In genomic region chr11:123231263-123231662, GRCh38 we compare ENCODE assay signal across 16 cellular contexts. TPM values are rescaled to one million over a fixed set of nuclear protein-coding genes. Genes with fewer than 3 reads are reported as not detected.
A peak's percentile ranks its signal among the peaks of the same experiment; 100 is the strongest.
DNase-seq lines count a peak whose midpoint lies in the region; FAIRE-seq and TF ChIP-seq lines count a peak whose summit lies in the region.
"Had no signal": no experiment of that assay in that cellular context is flagged by ENCODE, and none has a peak within 500 bp of the region (broad histone marks: within the 10 kb centered on the region; RNA-seq: fewer than 3 reads in every experiment).

No MANE protein-coding gene starts in this region.

- H3K9me3 ChIP-seq in transverse colon = no peaks in the 10 kb centered on the region
- H3K9me3 ChIP-seq: left lung had no signal

- intact Hi-C loops in transverse colon (cut with DNase I; ENCODE audit: low total_unique reads) = no loop called here

- no peaks in the 10 kb centered on the region for H3K36me3 ChIP-seq in transverse colon
- H3K36me3 ChIP-seq: cardiac muscle cell, left lung had no signal

- H3K27ac Mint-ChIP-seq in activated CD4-positive, alpha-beta T cell treated with anti-CD3 and anti-CD28 coated beads, Interleukin-2, amount 10 ng/mL, durations not matched to agents 7 days and 5 days = peak overlapping the region; percentile 54
- H3K27ac Mint-ChIP-seq in brain (peak overlapping the region; percentile 30 to 98 (median 65)), type B pancreatic cell (no peak overlapping the region)

- H3K9me3 Mint-ChIP-seq in activated CD4-positive, alpha-beta T cell treated with anti-CD3 and anti-CD28 coated beads, Interleukin-2, amount 10 ng/mL, durations not matched to agents 7 days and 5 days = peaks cover 9% of the 10 kb centered on the region
- H3K9me3 Mint-ChIP-seq in brain = peaks cover 0 to 16% (median 0%) of the 10 kb centered on the region in 5 experiments
- H3K9me3 Mint-ChIP-seq in type B pancreatic cell = no peaks in the 10 kb centered on the region
- H3K9me3 Mint-ChIP-seq: nephron progenitor cell had no signal

- H3K27ac ChIP-seq in transverse colon = peak overlapping the region; percentile 35 to 68 (median 58)
- H3K27ac ChIP-seq: 22Rv1, cardiac muscle cell, left lung had no signal

- H3K4me3 ChIP-seq in transverse colon = no peak overlapping the region
- H3K4me3 ChIP-seq: cardiac muscle cell, left lung had no signal

- TF ChIP-seq POLR2A in transverse colon (IDR thresholded peaks at IDR 0.05) (no peak), GM12892 (IDR thresholded peaks at IDR 0.05; ENCODE audit: low read depth, low read length) (no peak)

- TF ChIP-seq CTCF in brain (conservative IDR thresholded peaks at IDR 0.05) (no peak), transverse colon (IDR thresholded peaks at IDR 0.05) (no peak), type B pancreatic cell (conservative IDR thresholded peaks at IDR 0.05) (no peak)

- no peak for TF ChIP-seq EP300 in transverse colon (IDR thresholded peaks at IDR 0.05; ENCODE audit: low read depth)

- H3K27me3 Mint-ChIP-seq in activated CD4-positive, alpha-beta T cell treated with anti-CD3 and anti-CD28 coated beads, Interleukin-2, amount 10 ng/mL, durations not matched to agents 7 days and 5 days = peaks cover 21% of the 10 kb centered on the region
- H3K27me3 Mint-ChIP-seq in brain (peaks cover 9% of the 10 kb centered on the region), type B pancreatic cell (peaks cover 5% of the 10 kb centered on the region)

- CTCF ChIA-PET in activated CD4-positive, alpha-beta T cell treated with anti-CD3 and anti-CD28 coated beads, Interleukin-2, amount 10 ng/mL, durations not matched to agents 7 days and 5 days (lab: Charles Lee) = interaction anchor here (1.2 to 1.4 kb wide), 3 partner anchors 16 to 129 kb away, joined by 3 to 5 read pairs (median 4); no protein-coding TSS in a partner anchor

- H3K4me3 Mint-ChIP-seq in activated CD4-positive, alpha-beta T cell treated with anti-CD3 and anti-CD28 coated beads, Interleukin-2, amount 10 ng/mL, durations not matched to agents 7 days and 5 days = no peak overlapping the region
- H3K4me3 Mint-ChIP-seq in brain (peak overlapping the region in 1 of 5 experiments; percentile 17), type B pancreatic cell (no peak overlapping the region)
- H3K4me3 Mint-ChIP-seq: nephron progenitor cell had no signal

- POLR2A ChIA-PET in activated CD4-positive, alpha-beta T cell treated with anti-CD3 and anti-CD28 coated beads, Interleukin-2, amount 10 ng/mL, durations not matched to agents 7 days and 5 days (lab: Charles Lee) = no interaction called here

- peaks cover 39% of the 10 kb centered on the region for H3K4me1 Mint-ChIP-seq in activated CD4-positive, alpha-beta T cell treated with anti-CD3 and anti-CD28 coated beads, Interleukin-2, amount 10 ng/mL, durations not matched to agents 7 days and 5 days
- H3K4me1 Mint-ChIP-seq in brain (peaks cover 50% of the 10 kb centered on the region), type B pancreatic cell (ENCODE audit: unreplicated experiment) (peaks cover 30% of the 10 kb centered on the region)

- FAIRE-seq in GM12892 (lab: Jason Lieb, UNC) = no peak

- H3K4me1 ChIP-seq in transverse colon = peaks cover 0 to 13% (median 8%) of the 10 kb centered on the region in 4 donors

- peaks cover 21% of the 10 kb centered on the region for H3K36me3 Mint-ChIP-seq in activated CD4-positive, alpha-beta T cell treated with anti-CD3 and anti-CD28 coated beads, Interleukin-2, amount 10 ng/mL, durations not matched to agents 7 days and 5 days (ENCODE audit: low read depth)
- H3K36me3 Mint-ChIP-seq in brain = no peaks in the 10 kb centered on the region
- H3K36me3 Mint-ChIP-seq in type B pancreatic cell = no peaks in the 10 kb centered on the region

- no peaks in the 10 kb centered on the region for H3K27me3 ChIP-seq in transverse colon
- H3K27me3 ChIP-seq: cardiac muscle cell, left lung had no signal

- 42 to 61% methylated on average over 6 to 7 of the region's 7 CpGs for WGBS in transverse colon (ENCODE audit: low coverage in 1 of 2), 2 donors

- in situ Hi-C loops in transverse colon (cut with MboI; ENCODE audit: low pct_ligation_motif_present in 1 of 4, low pct_unique_long_range_greater_than_20kb in 1 of 4, low sequenced_read_pairs in 3 of 4) = no loop called here

- DNase-seq in activated CD4-positive, alpha-beta T cell treated with anti-CD3 and anti-CD28 coated beads, Interleukin-2, amount 10 ng/mL, durations not matched to agents 7 days and 5 days = no peak
- no peak for DNase-seq in activated CD4-positive, alpha-beta T cell treated with anti-CD3 and anti-CD28 coated beads, Interleukin-2, amount 50 U/mL, for 4 hours
- peak; percentile 49 for DNase-seq in kidney tubule cell (ENCODE audit: low spot score)
- no peak for DNase-seq in transverse colon
- DNase-seq in type B pancreatic cell (ENCODE audit: extremely low spot score, unreplicated experiment) = no peak
- no peak for DNase-seq in GM12892 (ENCODE audit: insufficient read length)
- DNase-seq in RPMI8226 = no peak
- DNase-seq: activated CD8-positive, alpha-beta memory T cell treated with anti-CD3 and anti-CD28 coated beads for 24 hours; activated gamma-delta T cell; COR-L47; left lung; nephron progenitor cell; stimulated activated naive CD4-positive, alpha-beta T cell treated with Interleukin-2 at 50 U/mL for 16 hours had no signal

RNA-seq across cellular contexts. Expression of gene CLMP, which starts 36.2 kb away (rescaled TPM):
- total RNA-seq in activated CD4-positive, alpha-beta T cell treated with anti-CD3 and anti-CD28 coated beads, Interleukin-2, amount 10 ng/mL, durations not matched to agents 7 days and 5 days = under 1 TPM; 0.15 to 0.23 TPM
- polyA plus RNA-seq in brain (ENCODE audit: insufficient read depth, low read depth, low replicate concordance) = 17.6 TPM
- total RNA-seq in transverse colon (10 to 100 TPM; 23.6 to 49.4 (median 38.0) TPM), type B pancreatic cell (ENCODE audit: low replicate concordance) (3.6 and 65.7 TPM in 2 replicates)
- 0.34 TPM for polyA plus RNA-seq in GM12892 (2012; ENCODE audit: missing spikeins)
